ENCODE assay signal across 17 cellular contexts in the genomic region with DNA sequence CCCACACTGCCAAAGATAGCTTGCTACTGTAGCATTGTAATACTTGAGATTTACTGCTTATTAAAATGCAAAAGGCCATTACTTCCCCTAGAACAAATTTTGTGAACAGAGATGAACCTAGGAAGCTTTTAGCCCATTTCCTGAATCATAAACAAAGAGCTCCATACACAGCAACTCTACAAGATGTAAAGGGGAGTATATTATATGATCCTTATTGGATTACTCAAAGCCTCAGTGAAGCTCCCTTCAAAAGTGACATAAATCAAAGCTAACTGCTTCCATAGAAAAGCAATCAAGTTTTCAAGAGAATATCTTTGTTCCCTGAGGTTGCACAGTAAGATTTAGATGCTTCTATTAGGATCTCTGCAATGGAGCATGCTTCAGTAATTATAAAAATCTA.
DNase-seq lines count a peak whose midpoint lies in the region; FAIRE-seq and TF ChIP-seq lines count a peak whose summit lies in the region.
"Had no signal": no experiment of that assay in that cellular context is flagged by ENCODE, and none has a peak within 500 bp of the region (broad histone marks: within the 10 kb centered on the region; RNA-seq: fewer than 3 reads in every experiment).

No MANE protein-coding gene starts in this region.

- no peak overlapping the region for H3K4me2 ChIP-seq in neural cell (ENCODE audit: low read length)

- intact Hi-C loops in posterior cingulate gyrus (cut with DNase I): no loop called here

- no peak overlapping the region for H3K9ac ChIP-seq in neural cell (ENCODE audit: low read length)
- H3K9ac ChIP-seq: GM23248 had no signal

- H3K27ac ChIP-seq in neural cell (ENCODE audit: low read length) (peak overlapping the region; percentile 42), small intestine (ENCODE audit: low read depth in 1 of 2, low read length in 1 of 2) (no peak overlapping the region)
- H3K27ac ChIP-seq: GM23248, HL-60 had no signal

- H2AFZ ChIP-seq in neural cell (ENCODE audit: low read depth, low read length): no peak overlapping the region
- H2AFZ ChIP-seq: GM23248 had no signal

- H4K20me1 ChIP-seq in neural cell (ENCODE audit: insufficient read depth): no peaks in the 10 kb centered on the region

- peak; percentile 10 for TF ChIP-seq RAD21 in neural cell (conservative IDR thresholded peaks at IDR 0.05)

- H3K4me3 ChIP-seq in neural cell (ENCODE audit: low read length): no peak overlapping the region
- H3K4me3 ChIP-seq in small intestine (ENCODE audit: low read depth in 1 of 2, low read length in 2 of 2): no peak overlapping the region
- H3K4me3 ChIP-seq: GM12878, GM23248 had no signal

- no peaks in the 10 kb centered on the region for H3F3A ChIP-seq in neural cell (ENCODE audit: insufficient read depth, low read length, poor library complexity, severe bottlenecking)

- no peaks in the 10 kb centered on the region for H3K27me3 ChIP-seq in neural cell (ENCODE audit: insufficient read depth, low read depth, low read length)
- no peaks in the 10 kb centered on the region for H3K27me3 ChIP-seq in small intestine (ENCODE audit: control insufficient read depth in 2 of 2, insufficient read depth in 2 of 2, low read length in 2 of 2)

- no peaks in the 10 kb centered on the region for H3K36me3 ChIP-seq in neural cell (ENCODE audit: insufficient read depth, low read length)
- no peaks in the 10 kb centered on the region for H3K36me3 ChIP-seq in small intestine (ENCODE audit: control insufficient read depth in 2 of 2, insufficient read depth in 2 of 2, low read length in 2 of 2)

- FAIRE-seq in small intestine (lab: Jason Lieb, UNC): no peak
- FAIRE-seq: GM12878, GM18507, H54 had no signal

- peak; percentile 73 for TF ChIP-seq EP300 in neural cell (conservative IDR thresholded peaks at IDR 0.05; ENCODE audit: poor library complexity, severe bottlenecking)

- TF ChIP-seq CTCF in neural cell (IDR thresholded peaks at IDR 0.05; ENCODE audit: poor library complexity, severe bottlenecking): no peak

- peak in 2 of 3 experiments; percentile 6 to 87 for DNase-seq in NCI-H1417 (lab: John Stamatoyannopoulos, UW)
- DNase-seq in NCI-H1417 treated with DMSO at 0.1 percent for 48 hours (lab: John Stamatoyannopoulos, UW): no peak
- peak; percentile 92 for DNase-seq in NCI-H187 treated with DMSO at 0.1 percent for 48 hours (lab: John Stamatoyannopoulos, UW)
- DNase-seq in NCI-H69 (lab: John Stamatoyannopoulos, UW): peak; percentile 64
- DNase-seq in small intestine: no peak
- DNase-seq in posterior cingulate gyrus: no peak
- DNase-seq: 8988T; ACHN; C1 segment of cervical spinal cord; CD4-positive, alpha-beta T cell; DMS79; GM23248 had no signal

- H3K79me2 ChIP-seq in neural cell (replicated peaks; ENCODE audit: insufficient read depth, low read length): no peaks in the 10 kb centered on the region

- no peaks in the 10 kb centered on the region for H3K9me2 ChIP-seq in neural cell (ENCODE audit: insufficient read depth, low read length)

- no peaks in the 10 kb centered on the region for H3K9me3 ChIP-seq in neural cell (ENCODE audit: low read length)
- no peaks in the 10 kb centered on the region for H3K9me3 ChIP-seq in small intestine (ENCODE audit: control insufficient read depth, low read depth)

- no peaks in the 10 kb centered on the region for H3K4me1 ChIP-seq in small intestine (ENCODE audit: control insufficient read depth in 2 of 2, insufficient read depth in 1 of 2, low read depth in 1 of 2, low read length in 1 of 2)

TF ChIP-seq in neural cell, 6 proteins besides CTCF, POLR2A, EP300 and RAD21:
- TF ChIP-seq MXI1 (conservative IDR thresholded peaks at IDR 0.05; ENCODE audit: poor library complexity, severe bottlenecking) (no peak), POLR2AphosphoS5 (IDR thresholded peaks at IDR 0.05) (peak; percentile 51), TAF1 (IDR thresholded peaks at IDR 0.05; ENCODE audit: low read depth) (no peak)
- TF ChIP-seq, protein P1, sequence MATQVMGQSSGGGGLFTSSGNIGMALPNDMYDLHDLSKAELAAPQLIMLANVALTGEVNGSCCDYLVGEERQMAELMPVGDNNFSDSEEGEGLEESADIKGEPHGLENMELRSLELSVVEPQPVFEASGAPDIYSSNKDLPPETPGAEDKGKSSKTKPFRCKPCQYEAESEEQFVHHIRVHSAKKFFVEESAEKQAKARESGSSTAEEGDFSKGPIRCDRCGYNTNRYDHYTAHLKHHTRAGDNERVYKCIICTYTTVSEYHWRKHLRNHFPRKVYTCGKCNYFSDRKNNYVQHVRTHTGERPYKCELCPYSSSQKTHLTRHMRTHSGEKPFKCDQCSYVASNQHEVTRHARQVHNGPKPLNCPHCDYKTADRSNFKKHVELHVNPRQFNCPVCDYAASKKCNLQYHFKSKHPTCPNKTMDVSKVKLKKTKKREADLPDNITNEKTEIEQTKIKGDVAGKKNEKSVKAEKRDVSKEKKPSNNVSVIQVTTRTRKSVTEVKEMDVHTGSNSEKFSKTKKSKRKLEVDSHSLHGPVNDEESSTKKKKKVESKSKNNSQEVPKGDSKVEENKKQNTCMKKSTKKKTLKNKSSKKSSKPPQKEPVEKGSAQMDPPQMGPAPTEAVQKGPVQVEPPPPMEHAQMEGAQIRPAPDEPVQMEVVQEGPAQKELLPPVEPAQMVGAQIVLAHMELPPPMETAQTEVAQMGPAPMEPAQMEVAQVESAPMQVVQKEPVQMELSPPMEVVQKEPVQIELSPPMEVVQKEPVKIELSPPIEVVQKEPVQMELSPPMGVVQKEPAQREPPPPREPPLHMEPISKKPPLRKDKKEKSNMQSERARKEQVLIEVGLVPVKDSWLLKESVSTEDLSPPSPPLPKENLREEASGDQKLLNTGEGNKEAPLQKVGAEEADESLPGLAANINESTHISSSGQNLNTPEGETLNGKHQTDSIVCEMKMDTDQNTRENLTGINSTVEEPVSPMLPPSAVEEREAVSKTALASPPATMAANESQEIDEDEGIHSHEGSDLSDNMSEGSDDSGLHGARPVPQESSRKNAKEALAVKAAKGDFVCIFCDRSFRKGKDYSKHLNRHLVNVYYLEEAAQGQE (IDR thresholded peaks at IDR 0.05; ENCODE audit: borderline replicate concordance): peak; percentile 98

Comparison
In these comparisons a context has a peak if more than half of its experiments do, and no peak if none do; other contexts are left out.
1. DNase-seq: peak in NCI-H1417 (2 of 3), NCI-H187 treated with DMSO at 0.1 percent for 48 hours (single experiment) and NCI-H69 (single experiment); none in NCI-H1417 treated with DMSO at 0.1 percent for 48 hours (single experiment), small intestine (single experiment) and posterior cingulate gyrus (0 of 10).